In genomic region chr1:3930282-3930681, GRCh38 we compare ENCODE assay signal across 1 cellular context.
TF ChIP-seq lines count a peak whose summit lies in the region.

No MANE protein-coding gene starts in this region.

TF ChIP-seq in K562, 482 proteins besides CTCF, POLR2A, EP300 and RAD21 (continues in another document):
- TF ChIP-seq SAFB (IDR thresholded peaks at IDR 0.05; ENCODE audit: borderline replicate concordance, low read depth, low read length) (no peak), EZH2 (IDR thresholded peaks at IDR 0.05; ENCODE audit: borderline replicate concordance, low read depth, low read length) (no peak), CEBPB (tag; IDR thresholded peaks at IDR 0.05) (no peak), NBN (IDR thresholded peaks at IDR 0.05; ENCODE audit: low read depth) (no peak), ZNF3 (CRISPR knock-in tag; IDR thresholded peaks at IDR 0.05) (no peak), ZC3H4 (CRISPR knock-in tag; IDR thresholded peaks at IDR 0.05; ENCODE audit: borderline replicate concordance) (0 out of 2 replicates have a peak, but pooled peaks have one; percentile 24), ELF4 (CRISPR knock-in tag; IDR thresholded peaks at IDR 0.05) (peak; percentile 73; the same call in 1 of the 2 replicates), HLTF (IDR thresholded peaks at IDR 0.05) (0 out of 2 replicates have a peak, but pooled peaks have one; percentile 43), ZNF316 (IDR thresholded peaks at IDR 0.05) (0 out of 2 replicates have a peak, but pooled peaks have one; percentile 4), PHB2 (IDR thresholded peaks at IDR 0.05; ENCODE audit: low read depth) (peak; percentile 52; the same call in 1 of the 2 replicates), TRIM24 (IDR thresholded peaks at IDR 0.05) (0 out of 4 replicates have a peak, but pooled peaks of 1 of the 2 experiments have one; percentile 13), MBD2 (IDR thresholded peaks at IDR 0.05; ENCODE audit: borderline replicate concordance, low read depth) (no peak), EHMT2 (IDR thresholded peaks at IDR 0.05) (0 out of 2 replicates have a peak, but pooled peaks have one; percentile 38), HDAC1 (IDR thresholded peaks at IDR 0.05) (peak in 1 of 2 experiments; percentile 64; a peak in 2 of 4 replicates), NKRF (IDR thresholded peaks at IDR 0.05; ENCODE audit: borderline replicate concordance) (peak; percentile 63), KDM1A (IDR thresholded peaks at IDR 0.05) (0 out of 4 replicates have a peak, but pooled peaks of 1 of the 2 experiments have one; percentile 8), ZNF239 (CRISPR knock-in tag; IDR thresholded peaks at IDR 0.05) (no peak), PHF20 (IDR thresholded peaks at IDR 0.05; ENCODE audit: partially characterized antibody) (peak; percentile 63), HOXB6 (CRISPR knock-in tag; IDR thresholded peaks at IDR 0.05; ENCODE audit: borderline replicate concordance) (no peak), PYGO2 (tag; IDR thresholded peaks at IDR 0.05) (no peak), OTX1 (CRISPR knock-in tag; IDR thresholded peaks at IDR 0.05) (peak; percentile 59; the same call in 1 of the 2 replicates), NCOA4 (IDR thresholded peaks at IDR 0.05; ENCODE audit: partially characterized antibody) (peak; percentile 46), XRCC4 (IDR thresholded peaks at IDR 0.05; ENCODE audit: extremely low read depth, insufficient read depth, insufficient read length) (no peak), CSDE1 (IDR thresholded peaks at IDR 0.05) (peak in 1 of 2 experiments; percentile 46; a peak in 1 of 4 replicates), LARP7 (IDR thresholded peaks at IDR 0.05) (peak; percentile 76; the same call in 1 of the 2 replicates), ZBTB17 (CRISPR knock-in tag; IDR thresholded peaks at IDR 0.05) (no peak), FOXJ3 (CRISPR knock-in tag; IDR thresholded peaks at IDR 0.05) (no peak), NCOA6 (IDR thresholded peaks at IDR 0.05) (no peak), BCOR (IDR thresholded peaks at IDR 0.05) (0 out of 2 replicates have a peak, but pooled peaks have one; percentile 23), ZNF224 (CRISPR knock-in tag; IDR thresholded peaks at IDR 0.05) (no peak), SMARCA5 (IDR thresholded peaks at IDR 0.05) (0 out of 2 replicates have a peak, but pooled peaks have one; percentile 49), ZBTB5 (IDR thresholded peaks at IDR 0.05) (0 out of 2 replicates have a peak, but pooled peaks have one; percentile 49), HDGF (IDR thresholded peaks at IDR 0.05) (peak; percentile 87; the same call in 1 of the 2 replicates), ZNF79 (CRISPR knock-in tag; IDR thresholded peaks at IDR 0.05; ENCODE audit: low read depth) (no peak), BRD9 (IDR thresholded peaks at IDR 0.05; ENCODE audit: low read depth, partially characterized antibody) (no peak), ESRRA (IDR thresholded peaks at IDR 0.05; ENCODE audit: borderline replicate concordance, low read depth) (no peak), MEF2D (tag; conservative IDR thresholded peaks at IDR 0.05; ENCODE audit: low read depth) (no peak), MTA3 (IDR thresholded peaks at IDR 0.05; ENCODE audit: borderline replicate concordance) (no peak), TFAP4 (CRISPR knock-in tag; IDR thresholded peaks at IDR 0.05; ENCODE audit: borderline replicate concordance) (no peak), FOXK2 (conservative IDR thresholded peaks at IDR 0.05 in 1 of 2, IDR thresholded peaks at IDR 0.05 in 1 of 2; ENCODE audit: low read depth in 2 of 2) (peak in 1 of 2 experiments; percentile 25; a peak in 1 of 4 replicates), ZSCAN32 (CRISPR knock-in tag; IDR thresholded peaks at IDR 0.05) (no peak), ZNF507 (tag; conservative IDR thresholded peaks at IDR 0.05) (no peak), NUFIP1 (IDR thresholded peaks at IDR 0.05; ENCODE audit: partially characterized antibody) (no peak), ZNF143 (CRISPR knock-in tag; IDR thresholded peaks at IDR 0.05) (peak; percentile 51; the same call in 1 of the 2 replicates), TOE1 (IDR thresholded peaks at IDR 0.05; ENCODE audit: borderline replicate concordance) (0 out of 2 replicates have a peak, but pooled peaks have one; percentile 24), TOE1 (CRISPR knock-in tag; IDR thresholded peaks at IDR 0.05; ENCODE audit: borderline replicate concordance, low read depth) (no peak), DPF2 (IDR thresholded peaks at IDR 0.05) (0 out of 2 replicates have a peak, but pooled peaks have one; percentile 21), KAT8 (IDR thresholded peaks at IDR 0.05; ENCODE audit: low read depth) (no peak), TAL1 (IDR thresholded peaks at IDR 0.05) (no peak)
- TF ChIP-seq, protein P1, sequence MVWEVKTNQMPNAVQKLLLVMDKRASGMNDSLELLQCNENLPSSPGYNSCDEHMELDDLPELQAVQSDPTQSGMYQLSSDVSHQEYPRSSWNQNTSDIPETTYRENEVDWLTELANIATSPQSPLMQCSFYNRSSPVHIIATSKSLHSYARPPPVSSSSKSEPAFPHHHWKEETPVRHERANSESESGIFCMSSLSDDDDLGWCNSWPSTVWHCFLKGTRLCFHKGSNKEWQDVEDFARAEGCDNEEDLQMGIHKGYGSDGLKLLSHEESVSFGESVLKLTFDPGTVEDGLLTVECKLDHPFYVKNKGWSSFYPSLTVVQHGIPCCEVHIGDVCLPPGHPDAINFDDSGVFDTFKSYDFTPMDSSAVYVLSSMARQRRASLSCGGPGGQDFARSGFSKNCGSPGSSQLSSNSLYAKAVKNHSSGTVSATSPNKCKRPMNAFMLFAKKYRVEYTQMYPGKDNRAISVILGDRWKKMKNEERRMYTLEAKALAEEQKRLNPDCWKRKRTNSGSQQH (CRISPR knock-in tag; IDR thresholded peaks at IDR 0.05): peak; percentile 60; the same call in 1 of the 2 replicates
- TF ChIP-seq, protein P2, sequence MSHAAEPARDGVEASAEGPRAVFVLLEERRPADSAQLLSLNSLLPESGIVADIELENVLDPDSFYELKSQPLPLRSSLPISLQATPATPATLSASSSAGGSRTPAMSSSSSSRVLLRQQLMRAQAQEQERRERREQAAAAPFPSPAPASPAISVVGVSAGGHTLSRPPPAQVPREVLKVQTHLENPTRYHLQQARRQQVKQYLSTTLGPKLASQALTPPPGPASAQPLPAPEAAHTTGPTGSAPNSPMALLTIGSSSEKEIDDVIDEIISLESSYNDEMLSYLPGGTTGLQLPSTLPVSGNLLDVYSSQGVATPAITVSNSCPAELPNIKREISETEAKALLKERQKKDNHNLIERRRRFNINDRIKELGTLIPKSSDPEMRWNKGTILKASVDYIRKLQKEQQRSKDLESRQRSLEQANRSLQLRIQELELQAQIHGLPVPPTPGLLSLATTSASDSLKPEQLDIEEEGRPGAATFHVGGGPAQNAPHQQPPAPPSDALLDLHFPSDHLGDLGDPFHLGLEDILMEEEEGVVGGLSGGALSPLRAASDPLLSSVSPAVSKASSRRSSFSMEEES (CRISPR knock-in tag; IDR thresholded peaks at IDR 0.05): no peak
- TF ChIP-seq, protein P3, sequence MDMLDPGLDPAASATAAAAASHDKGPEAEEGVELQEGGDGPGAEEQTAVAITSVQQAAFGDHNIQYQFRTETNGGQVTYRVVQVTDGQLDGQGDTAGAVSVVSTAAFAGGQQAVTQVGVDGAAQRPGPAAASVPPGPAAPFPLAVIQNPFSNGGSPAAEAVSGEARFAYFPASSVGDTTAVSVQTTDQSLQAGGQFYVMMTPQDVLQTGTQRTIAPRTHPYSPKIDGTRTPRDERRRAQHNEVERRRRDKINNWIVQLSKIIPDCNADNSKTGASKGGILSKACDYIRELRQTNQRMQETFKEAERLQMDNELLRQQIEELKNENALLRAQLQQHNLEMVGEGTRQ (CRISPR knock-in tag; IDR thresholded peaks at IDR 0.05): no peak
- TF ChIP-seq, protein P4, sequence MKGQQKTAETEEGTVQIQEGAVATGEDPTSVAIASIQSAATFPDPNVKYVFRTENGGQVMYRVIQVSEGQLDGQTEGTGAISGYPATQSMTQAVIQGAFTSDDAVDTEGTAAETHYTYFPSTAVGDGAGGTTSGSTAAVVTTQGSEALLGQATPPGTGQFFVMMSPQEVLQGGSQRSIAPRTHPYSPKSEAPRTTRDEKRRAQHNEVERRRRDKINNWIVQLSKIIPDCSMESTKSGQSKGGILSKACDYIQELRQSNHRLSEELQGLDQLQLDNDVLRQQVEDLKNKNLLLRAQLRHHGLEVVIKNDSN (CRISPR knock-in tag; IDR thresholded peaks at IDR 0.05): no peak
- TF ChIP-seq, protein P5, sequence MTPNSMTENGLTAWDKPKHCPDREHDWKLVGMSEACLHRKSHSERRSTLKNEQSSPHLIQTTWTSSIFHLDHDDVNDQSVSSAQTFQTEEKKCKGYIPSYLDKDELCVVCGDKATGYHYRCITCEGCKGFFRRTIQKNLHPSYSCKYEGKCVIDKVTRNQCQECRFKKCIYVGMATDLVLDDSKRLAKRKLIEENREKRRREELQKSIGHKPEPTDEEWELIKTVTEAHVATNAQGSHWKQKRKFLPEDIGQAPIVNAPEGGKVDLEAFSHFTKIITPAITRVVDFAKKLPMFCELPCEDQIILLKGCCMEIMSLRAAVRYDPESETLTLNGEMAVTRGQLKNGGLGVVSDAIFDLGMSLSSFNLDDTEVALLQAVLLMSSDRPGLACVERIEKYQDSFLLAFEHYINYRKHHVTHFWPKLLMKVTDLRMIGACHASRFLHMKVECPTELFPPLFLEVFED (CRISPR knock-in tag; conservative IDR thresholded peaks at IDR 0.05): peak; percentile 76
- TF ChIP-seq, protein P6, sequence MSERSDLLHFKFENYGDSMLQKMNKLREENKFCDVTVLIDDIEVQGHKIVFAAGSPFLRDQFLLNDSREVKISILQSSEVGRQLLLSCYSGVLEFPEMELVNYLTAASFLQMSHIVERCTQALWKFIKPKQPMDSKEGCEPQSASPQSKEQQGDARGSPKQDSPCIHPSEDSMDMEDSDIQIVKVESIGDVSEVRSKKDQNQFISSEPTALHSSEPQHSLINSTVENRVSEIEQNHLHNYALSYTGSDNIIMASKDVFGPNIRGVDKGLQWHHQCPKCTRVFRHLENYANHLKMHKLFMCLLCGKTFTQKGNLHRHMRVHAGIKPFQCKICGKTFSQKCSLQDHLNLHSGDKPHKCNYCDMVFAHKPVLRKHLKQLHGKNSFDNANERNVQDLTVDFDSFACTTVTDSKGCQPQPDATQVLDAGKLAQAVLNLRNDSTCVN (CRISPR knock-in tag; IDR thresholded peaks at IDR 0.05): 0 out of 2 replicates have a peak, but pooled peaks have one; percentile 70
- TF ChIP-seq, protein P7, sequence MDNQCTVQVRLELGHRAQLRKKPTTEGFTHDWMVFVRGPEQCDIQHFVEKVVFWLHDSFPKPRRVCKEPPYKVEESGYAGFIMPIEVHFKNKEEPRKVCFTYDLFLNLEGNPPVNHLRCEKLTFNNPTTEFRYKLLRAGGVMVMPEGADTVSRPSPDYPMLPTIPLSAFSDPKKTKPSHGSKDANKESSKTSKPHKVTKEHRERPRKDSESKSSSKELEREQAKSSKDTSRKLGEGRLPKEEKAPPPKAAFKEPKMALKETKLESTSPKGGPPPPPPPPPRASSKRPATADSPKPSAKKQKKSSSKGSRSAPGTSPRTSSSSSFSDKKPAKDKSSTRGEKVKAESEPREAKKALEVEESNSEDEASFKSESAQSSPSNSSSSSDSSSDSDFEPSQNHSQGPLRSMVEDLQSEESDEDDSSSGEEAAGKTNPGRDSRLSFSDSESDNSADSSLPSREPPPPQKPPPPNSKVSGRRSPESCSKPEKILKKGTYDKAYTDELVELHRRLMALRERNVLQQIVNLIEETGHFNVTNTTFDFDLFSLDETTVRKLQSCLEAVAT (IDR thresholded peaks at IDR 0.05): peak in 1 of 2 experiments; percentile 59; a peak in 1 of 4 replicates
- TF ChIP-seq, protein P8, sequence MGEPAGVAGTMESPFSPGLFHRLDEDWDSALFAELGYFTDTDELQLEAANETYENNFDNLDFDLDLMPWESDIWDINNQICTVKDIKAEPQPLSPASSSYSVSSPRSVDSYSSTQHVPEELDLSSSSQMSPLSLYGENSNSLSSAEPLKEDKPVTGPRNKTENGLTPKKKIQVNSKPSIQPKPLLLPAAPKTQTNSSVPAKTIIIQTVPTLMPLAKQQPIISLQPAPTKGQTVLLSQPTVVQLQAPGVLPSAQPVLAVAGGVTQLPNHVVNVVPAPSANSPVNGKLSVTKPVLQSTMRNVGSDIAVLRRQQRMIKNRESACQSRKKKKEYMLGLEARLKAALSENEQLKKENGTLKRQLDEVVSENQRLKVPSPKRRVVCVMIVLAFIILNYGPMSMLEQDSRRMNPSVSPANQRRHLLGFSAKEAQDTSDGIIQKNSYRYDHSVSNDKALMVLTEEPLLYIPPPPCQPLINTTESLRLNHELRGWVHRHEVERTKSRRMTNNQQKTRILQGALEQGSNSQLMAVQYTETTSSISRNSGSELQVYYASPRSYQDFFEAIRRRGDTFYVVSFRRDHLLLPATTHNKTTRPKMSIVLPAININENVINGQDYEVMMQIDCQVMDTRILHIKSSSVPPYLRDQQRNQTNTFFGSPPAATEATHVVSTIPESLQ (CRISPR knock-in tag; IDR thresholded peaks at IDR 0.05): no peak
